11 cellular contexts compared by ENCODE assay signal in the genomic region with DNA sequence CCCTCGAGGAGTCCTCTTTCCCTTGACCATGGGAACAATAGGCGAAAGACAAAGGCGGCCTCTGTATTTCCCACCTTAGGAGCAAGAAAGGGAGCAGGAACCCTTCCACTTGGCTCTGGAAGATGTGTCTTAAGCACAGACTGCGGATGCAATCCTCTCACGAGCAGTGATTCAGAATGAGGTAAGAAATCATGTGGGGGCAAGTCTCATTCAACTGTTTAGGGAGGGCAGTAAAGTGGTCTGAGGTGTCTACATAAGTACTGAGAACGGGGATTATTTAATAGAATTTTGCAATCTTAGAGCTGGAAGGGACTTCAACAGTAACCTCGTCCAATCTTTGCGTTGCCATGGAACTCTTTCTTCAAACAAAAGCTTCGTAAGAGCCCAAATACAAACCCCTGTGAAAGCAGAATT. TPM values are rescaled to one million over a fixed set of nuclear protein-coding genes. Genes with fewer than 3 reads are reported as not detected.
DNase-seq lines count a peak whose midpoint lies in the region; ATAC-seq, FAIRE-seq and TF ChIP-seq lines count a peak whose summit lies in the region.
"Had no signal": no experiment of that assay in that cellular context is flagged by ENCODE, and none has a peak within 500 bp of the region (broad histone marks: within the 10 kb centered on the region; RNA-seq: fewer than 3 reads in every experiment).

No MANE protein-coding gene starts in this region.

- H3K4me3 ChIP-seq in astrocyte (ENCODE audit: insufficient read depth, low read depth, low read length), result peak overlapping the region; percentile 7
- H3K4me3 ChIP-seq in stomach, result no peak overlapping the region
- H3K4me3 ChIP-seq: cardiac muscle cell had no signal

- H3K9me3 Mint-ChIP-seq in astrocyte (ENCODE audit: unreplicated experiment) (no peaks in the 10 kb centered on the region), immature natural killer cell (no peaks in the 10 kb centered on the region)
- H3K9me3 Mint-ChIP-seq: stimulated activated effector memory CD8-positive, alpha-beta T cell treated with anti-CD3 and anti-CD28 coated beads, Interleukin-12 subunit alpha, Interleukin-12 subunit beta, amount 100 ng/mL, for 72 hours; WTC11 had no signal

- H3K27me3 ChIP-seq in astrocyte (ENCODE audit: insufficient read depth, low read length) (no peaks in the 10 kb centered on the region), stomach (no peaks in the 10 kb centered on the region)

- H3K36me3 Mint-ChIP-seq in astrocyte (ENCODE audit: low read depth, unreplicated experiment), result no peaks in the 10 kb centered on the region
- H3K36me3 Mint-ChIP-seq in immature natural killer cell, result no peaks in the 10 kb centered on the region
- H3K36me3 Mint-ChIP-seq: WTC11 had no signal

- H3K27ac Mint-ChIP-seq in astrocyte (ENCODE audit: unreplicated experiment) (peak overlapping the region; percentile 48), immature natural killer cell (no peak overlapping the region)
- H3K27ac Mint-ChIP-seq: WTC11 had no signal

- intact Hi-C loops in stomach (cut with DNase I; ENCODE audit: low total_unique reads), result loop anchor here (5.0 to 10.0 kb wide), 2 partner anchors 34 to 281 kb away; no protein-coding TSS in a partner anchor

- H3K9ac ChIP-seq in astrocyte (ENCODE audit: low read length), result peak overlapping the region; percentile 89

- DNase-seq in HCEC 1CT (peak; percentile 96), astrocyte (ENCODE audit: low read depth) (peak; percentile 90), immature natural killer cell (no peak), stomach (no peak), mesenteric fat pad (ENCODE audit: low spot score) (no peak), RPMI8226 (no peak)

- TF ChIP-seq EP300 in stomach (IDR thresholded peaks at IDR 0.05), result no peak

- peaks cover 17% of the 10 kb centered on the region for H3K4me1 Mint-ChIP-seq in astrocyte (ENCODE audit: low read depth, unreplicated experiment)
- H3K4me1 Mint-ChIP-seq in immature natural killer cell, result peaks cover 15 to 16% of the 10 kb centered on the region in 2 donors

- H3K79me2 ChIP-seq in astrocyte (ENCODE audit: insufficient read depth, low read length), result peaks cover 9% of the 10 kb centered on the region

- no peak for FAIRE-seq in astrocyte (lab: Jason Lieb, UNC)

- ATAC-seq in GM19035 (IDR thresholded peaks at IDR 0.05; ENCODE audit: unreplicated experiment), result no peak
- ATAC-seq in GM19452 (IDR thresholded peaks at IDR 0.05; ENCODE audit: unreplicated experiment), result no peak
- ATAC-seq: stimulated activated effector memory CD8-positive, alpha-beta T cell treated with anti-CD3 and anti-CD28 coated beads, Interleukin-12 subunit alpha, Interleukin-12 subunit beta, amount 100 ng/mL, for 72 hours had no signal

- H4K20me1 ChIP-seq in astrocyte (ENCODE audit: insufficient read depth, low read length), result peaks cover 3% of the 10 kb centered on the region

- peak overlapping the region; percentile 53 for H2AFZ ChIP-seq in astrocyte (ENCODE audit: low read depth, low read length)

- H3K27ac ChIP-seq in astrocyte (ENCODE audit: low read depth, low read length), result peak overlapping the region; percentile 91
- peak overlapping the region in 3 of 5 donors; percentile 85 to 91 (median 89) for H3K27ac ChIP-seq in stomach
- H3K27ac ChIP-seq: cardiac muscle cell had no signal

- TF ChIP-seq CTCF in astrocyte (IDR thresholded peaks at IDR 0.05; ENCODE audit: insufficient read depth, low read depth, low read length), result no peak
- TF ChIP-seq CTCF in stomach (IDR thresholded peaks at IDR 0.05), result no peak

- peak overlapping the region; percentile 92 for H3K4me2 ChIP-seq in astrocyte (ENCODE audit: low read length)

- H3K36me3 ChIP-seq in astrocyte (ENCODE audit: insufficient read depth, low read length) (no peaks in the 10 kb centered on the region), stomach (no peaks in the 10 kb centered on the region)
- H3K36me3 ChIP-seq: cardiac muscle cell had no signal

- TF ChIP-seq POLR2A in stomach (IDR thresholded peaks at IDR 0.05), result no peak

- H3K4me3 Mint-ChIP-seq in astrocyte (ENCODE audit: unreplicated experiment) (no peak overlapping the region), immature natural killer cell (peak overlapping the region in 3 of 5 donors; percentile 3 to 24 (median 16))

- H3K4me1 ChIP-seq in astrocyte (ENCODE audit: insufficient read depth, low read length), result peaks cover 23% of the 10 kb centered on the region
- peaks cover 9 to 40% (median 30%) of the 10 kb centered on the region in 4 donors for H3K4me1 ChIP-seq in stomach

- no peaks in the 10 kb centered on the region for H3K9me3 ChIP-seq in astrocyte (ENCODE audit: insufficient read depth, low read depth, low read length)
- H3K9me3 ChIP-seq in stomach, result no peaks in the 10 kb centered on the region

- H3K27me3 Mint-ChIP-seq in astrocyte (ENCODE audit: low read depth, unreplicated experiment) (peaks cover 1% of the 10 kb centered on the region), immature natural killer cell (ENCODE audit: low read depth in 3 of 3) (peaks cover 3 to 22% (median 20%) of the 10 kb centered on the region in 3 donors)

- WGBS in stomach, 5 donors, result 39 to 48% (median 42%) methylated on average over 9 of the region's 9 CpGs

RNA-seq across cellular contexts. Expression of a gene that starts 1.6 kb away (rescaled TPM):
- total RNA-seq in astrocyte (8.2 and 8.7 TPM in 2 replicates), stomach (10 to 100 TPM in 1 of 5 donors, 1 to 10 TPM in 3, not detected in 1; 1.2 to 21.9 (median 4.7) TPM), mesenteric fat pad (16.1 TPM)
- polyA plus RNA-seq in immature natural killer cell (not detected), stomach (1 to 10 TPM; 1.5 to 3.2 (median 2.1) TPM)

RNA-seq across cellular contexts. Expression of a gene that starts 21.4 kb away (rescaled TPM):
- total RNA-seq in astrocyte (27.3 and 33.6 TPM in 2 replicates), stomach (100 to 1,000 TPM in 1 of 5 donors, 10 to 100 TPM in 4; 16.9 to 130 (median 39.8) TPM), mesenteric fat pad (37.8 TPM)
- polyA plus RNA-seq in immature natural killer cell (10 to 100 TPM; 12.9 to 24.2 (median 20.8) TPM), stomach (10 to 100 TPM; 48.7 to 55.8 (median 48.9) TPM)

RNA-seq across cellular contexts. Expression of a gene that starts 51.0 kb away (rescaled TPM):
- total RNA-seq in astrocyte (104 and 108 TPM in 2 replicates), stomach (10 to 100 TPM; 22.6 to 78.0 (median 43.9) TPM), mesenteric fat pad (103 TPM)
- polyA plus RNA-seq in immature natural killer cell (1 to 10 TPM; 3.5 to 7.2 (median 4.1) TPM), stomach (10 to 100 TPM; 30.1 to 60.8 (median 55.4) TPM)

Comparison
In these comparisons a context has a peak if more than half of its experiments do, and no peak if none do; other contexts are left out.
1. DNase-seq: peak in HCEC 1CT (single experiment) and astrocyte (single experiment); none in immature natural killer cell (0 of 3), stomach (single experiment), mesenteric fat pad (single experiment) and RPMI8226 (single experiment).